ENCODE assay signal across 10 cellular contexts in genomic region chr21:43917515-43918384, GRCh38. TPM values are rescaled to one million over a fixed set of nuclear protein-coding genes. Genes with fewer than 3 reads are reported as not detected.
DNase-seq lines count a peak whose midpoint lies in the region; ATAC-seq and TF ChIP-seq lines count a peak whose summit lies in the region.
"Had no signal": no experiment of that assay in that cellular context is flagged by ENCODE, and none has a peak within 500 bp of the region (broad histone marks: within the 10 kb centered on the region; RNA-seq: fewer than 3 reads in every experiment).

No MANE protein-coding gene starts in this region.

- no peak overlapping the region for H4K91ac ChIP-seq in mesenchymal stem cell (ENCODE audit: low read length)

- H3K4me1 Mint-ChIP-seq in activated naive CD8-positive, alpha-beta T cell treated with anti-CD3 and anti-CD28 coated beads, Interleukin-2, amount 50 U/mL, for 24 hours: peaks cover 68% of the 10 kb centered on the region
- peaks cover 20% of the 10 kb centered on the region for H3K4me1 Mint-ChIP-seq in progenitor cell of endocrine pancreas (ENCODE audit: low read depth)

- H3K4me2 ChIP-seq in mesenchymal stem cell (ENCODE audit: low read length, poor library complexity, severe bottlenecking): no peak overlapping the region

- H3K27me3 ChIP-seq in mesenchymal stem cell (ENCODE audit: control insufficient read depth in 1 of 2, insufficient read depth in 1 of 2, low read length in 2 of 2): no peaks in the 10 kb centered on the region

- H3K27ac ChIP-seq in mesenchymal stem cell (ENCODE audit: low read length, poor library complexity, severe bottlenecking): no peak overlapping the region
- H3K27ac ChIP-seq: neutrophil had no signal

- no peak overlapping the region for H3K18ac ChIP-seq in mesenchymal stem cell (ENCODE audit: low read depth in 1 of 2, low read length in 2 of 2)

- H3K9me3 Mint-ChIP-seq in activated naive CD8-positive, alpha-beta T cell treated with anti-CD3 and anti-CD28 coated beads, Interleukin-2, amount 50 U/mL, for 24 hours: peaks cover 7% of the 10 kb centered on the region
- H3K9me3 Mint-ChIP-seq in progenitor cell of endocrine pancreas (ENCODE audit: low read depth): peaks cover under 1% of the 10 kb centered on the region

- peak; percentile 61 for DNase-seq in GM10266 (ENCODE audit: extremely low spot score)
- peak; percentile 27 for DNase-seq in OCI-M1 (lab: John Stamatoyannopoulos, UW)
- DNase-seq in activated naive CD8-positive, alpha-beta T cell treated with anti-CD3 and anti-CD28 coated beads, Interleukin-2, amount 50 U/mL, for 24 hours: peak; percentile 35
- DNase-seq in progenitor cell of endocrine pancreas (ENCODE audit: low spot score, unreplicated experiment): no peak
- no peak for DNase-seq in NCI-H1694 (lab: John Stamatoyannopoulos, UW)
- no peak for DNase-seq in DMS79 treated with DMSO at 0.1 percent for 48 hours (lab: John Stamatoyannopoulos, UW)
- DNase-seq in mesenchymal stem cell: no peak
- no peak for DNase-seq in T1000 (lab: John Stamatoyannopoulos, UW)
- DNase-seq: NCI-H2029 treated with DMSO at 0.1 percent for 48 hours had no signal

- no peak overlapping the region for H2BK5ac ChIP-seq in mesenchymal stem cell (ENCODE audit: low read depth, low read length, poor library complexity, severe bottlenecking)

- no peak overlapping the region for H3K14ac ChIP-seq in mesenchymal stem cell (ENCODE audit: low read length in 2 of 2)

- H2AFZ ChIP-seq in mesenchymal stem cell (ENCODE audit: low read depth, low read length): no peak overlapping the region

- H3K36me3 ChIP-seq in mesenchymal stem cell (ENCODE audit: control insufficient read depth in 1 of 2, insufficient read depth in 2 of 2, low read depth in 1 of 2, low read length in 2 of 2): peaks cover 0 to 13% of the 10 kb centered on the region in 2 experiments
- H3K36me3 ChIP-seq: neutrophil had no signal

- no peak overlapping the region for H3K4ac ChIP-seq in mesenchymal stem cell (ENCODE audit: low read depth in 1 of 2, low read length in 2 of 2)

- H2BK120ac ChIP-seq in mesenchymal stem cell (ENCODE audit: low read depth, low read length): no peak overlapping the region

- H3K27me3 Mint-ChIP-seq in activated naive CD8-positive, alpha-beta T cell treated with anti-CD3 and anti-CD28 coated beads, Interleukin-2, amount 50 U/mL, for 24 hours: peaks cover 3% of the 10 kb centered on the region
- peaks cover 4% of the 10 kb centered on the region for H3K27me3 Mint-ChIP-seq in progenitor cell of endocrine pancreas

- peak overlapping the region in 1 of 2 experiments; percentile 54 for H2BK12ac ChIP-seq in mesenchymal stem cell (ENCODE audit: low read length in 2 of 2)

- H3K27ac Mint-ChIP-seq in activated naive CD8-positive, alpha-beta T cell treated with anti-CD3 and anti-CD28 coated beads, Interleukin-2, amount 50 U/mL, for 24 hours: peak overlapping the region; percentile 83
- peak overlapping the region; percentile 80 for H3K27ac Mint-ChIP-seq in progenitor cell of endocrine pancreas

- 96% methylated on average over 12 of the region's 12 CpGs for WGBS in mesenchymal stem cell

- ATAC-seq in activated naive CD8-positive, alpha-beta T cell treated with anti-CD3 and anti-CD28 coated beads, Interleukin-2, amount 50 U/mL, for 24 hours: no peak

- no peak overlapping the region for H4K8ac ChIP-seq in mesenchymal stem cell (ENCODE audit: low read length)

- H3K4me1 ChIP-seq in mesenchymal stem cell (ENCODE audit: control insufficient read depth, insufficient read depth, low read depth, low read length): peaks cover 27% of the 10 kb centered on the region

- H3K4me3 Mint-ChIP-seq in activated naive CD8-positive, alpha-beta T cell treated with anti-CD3 and anti-CD28 coated beads, Interleukin-2, amount 50 U/mL, for 24 hours: peak overlapping the region; percentile 80
- no peak overlapping the region for H3K4me3 Mint-ChIP-seq in progenitor cell of endocrine pancreas (ENCODE audit: low read depth)

- peak overlapping the region in 1 of 2 experiments; percentile 65 for H3K4me3 ChIP-seq in mesenchymal stem cell (ENCODE audit: insufficient read depth in 1 of 2, low read depth in 1 of 2, low read length in 2 of 2)

- H3K79me1 ChIP-seq in mesenchymal stem cell (replicated peaks; ENCODE audit: low read length, poor library complexity, severe bottlenecking): peaks cover 54% of the 10 kb centered on the region

- no peak overlapping the region for H3K23ac ChIP-seq in mesenchymal stem cell (ENCODE audit: low read length in 2 of 2)

- H3K9ac ChIP-seq in mesenchymal stem cell (ENCODE audit: low read length): no peak overlapping the region

- H3K9me3 ChIP-seq in mesenchymal stem cell (ENCODE audit: control insufficient read depth, low read length): peaks cover 3% of the 10 kb centered on the region

- TF ChIP-seq CTCF in GM10266 (IDR thresholded peaks at IDR 0.05; ENCODE audit: control insufficient read depth, insufficient read depth, low read depth, missing control alignments): peak; percentile 42
- TF ChIP-seq CTCF in progenitor cell of endocrine pancreas (IDR thresholded peaks at IDR 0.05; ENCODE audit: unreplicated experiment): no peak

- H2BK15ac ChIP-seq in mesenchymal stem cell (ENCODE audit: low read depth, poor library complexity, severe bottlenecking): no peak overlapping the region

- peaks cover 17% of the 10 kb centered on the region for H3K36me3 Mint-ChIP-seq in activated naive CD8-positive, alpha-beta T cell treated with anti-CD3 and anti-CD28 coated beads, Interleukin-2, amount 50 U/mL, for 24 hours (ENCODE audit: low read depth)
- H3K36me3 Mint-ChIP-seq in progenitor cell of endocrine pancreas (ENCODE audit: insufficient read depth): peaks cover 2% of the 10 kb centered on the region

- H2AK5ac ChIP-seq in mesenchymal stem cell (ENCODE audit: low read length, severe bottlenecking): no peak overlapping the region

RNA-seq across cellular contexts. Expression of gene AGPAT3, which starts 52.7 kb away (rescaled TPM):
- total RNA-seq in progenitor cell of endocrine pancreas: 50.5 and 55.2 TPM in 2 replicates
- 38.6 TPM for polyA plus RNA-seq in mesenchymal stem cell (2013, experiment 1 of 2)
- 39.2 TPM for polyA plus RNA-seq in mesenchymal stem cell (2013, experiment 2 of 2)

Comparison
In these comparisons a context has a peak if more than half of its experiments do, and no peak if none do; other contexts are left out.
1. DNase-seq: peak in GM10266 (single experiment), OCI-M1 (single experiment) and activated naive CD8-positive, alpha-beta T cell treated with anti-CD3 and anti-CD28 coated beads, Interleukin-2, amount 50 U/mL, for 24 hours (single experiment); none in progenitor cell of endocrine pancreas (single experiment), NCI-H1694 (single experiment), DMS79 treated with DMSO at 0.1 percent for 48 hours (single experiment), mesenchymal stem cell (single experiment) and T1000 (single experiment).